Comparison of ENCODE assay signal across 12 cellular contexts in genomic region chr4:150126880-150127236, GRCh38. TPM values are rescaled to one million over a fixed set of nuclear protein-coding genes. Genes with fewer than 3 reads are reported as not detected.
DNase-seq lines count a peak whose midpoint lies in the region; ATAC-seq and TF ChIP-seq lines count a peak whose summit lies in the region.
"Had no signal": no experiment of that assay in that cellular context is flagged by ENCODE, and none has a peak within 500 bp of the region (broad histone marks: within the 10 kb centered on the region; RNA-seq: fewer than 3 reads in every experiment).

No MANE protein-coding gene starts in this region.

- no peak overlapping the region for H3K4me3 Mint-ChIP-seq in mesothelial cell of epicardium
- H3K4me3 Mint-ChIP-seq: T-cell had no signal

- no peaks in the 10 kb centered on the region for H3K9me3 ChIP-seq in lower lobe of right lung

- H3K9me3 Mint-ChIP-seq in mesothelial cell of epicardium = peaks cover 16% of the 10 kb centered on the region

- no peak for ATAC-seq in lower lobe of right lung
- ATAC-seq: T-cell had no signal

- peaks cover 15% of the 10 kb centered on the region for H3K4me1 Mint-ChIP-seq in mesothelial cell of epicardium
- H3K4me1 Mint-ChIP-seq: T-cell had no signal

- H3K4me1 ChIP-seq in lower lobe of right lung = peaks cover 9% of the 10 kb centered on the region

- H3K36me3 ChIP-seq in lower lobe of right lung = no peaks in the 10 kb centered on the region

- TF ChIP-seq CTCF in GM13976 (IDR thresholded peaks at IDR 0.05; ENCODE audit: borderline replicate concordance, control extremely low read depth, extremely low read depth, insufficient read depth, missing control alignments) = no peak
- TF ChIP-seq CTCF in foreskin fibroblast (IDR thresholded peaks at IDR 0.05; ENCODE audit: low read depth, low read length) = no peak
- TF ChIP-seq CTCF in lower lobe of right lung (IDR thresholded peaks at IDR 0.05) = no peak
- no peak for TF ChIP-seq CTCF in mesothelial cell of epicardium (IDR thresholded peaks at IDR 0.05; ENCODE audit: unreplicated experiment)

- H3K27me3 ChIP-seq in lower lobe of right lung (ENCODE audit: low read depth) = no peaks in the 10 kb centered on the region

- intact Hi-C loops in lower lobe of right lung (cut with DNase I) = no loop called here

- in situ Hi-C loops in GM13976 (cut with MboI; ENCODE audit: low sequenced_read_pairs, unreplicated experiment) = no loop called here

- peaks cover 20% of the 10 kb centered on the region for H3K36me3 Mint-ChIP-seq in mesothelial cell of epicardium
- H3K36me3 Mint-ChIP-seq: T-cell had no signal

- H3K4me3 ChIP-seq in foreskin fibroblast (ENCODE audit: low read depth in 1 of 2, low read length in 2 of 2) (no peak overlapping the region), lower lobe of right lung (no peak overlapping the region)

- no peak overlapping the region for H3K27ac ChIP-seq in lower lobe of right lung

- peak; percentile 13 for DNase-seq in GM13976 (ENCODE audit: low spot score)
- peak; percentile 64 for DNase-seq in HCEC 1CT
- DNase-seq in NCI-H226 = peak; percentile 62
- DNase-seq in foreskin fibroblast = peak; percentile 44 to 66
- no peak for DNase-seq in lower lobe of right lung
- no peak for DNase-seq in NCI-H1417 treated with DMSO at 0.1 percent for 48 hours (lab: John Stamatoyannopoulos, UW)
- DNase-seq in NCI-H446 treated with DMSO at 0.1 percent for 48 hours (lab: John Stamatoyannopoulos, UW) = no peak
- DNase-seq in mesothelial cell of epicardium (ENCODE audit: low spot score in 2 of 2, unreplicated experiment in 2 of 2) = no peak
- DNase-seq: activated effector memory CD4-positive, alpha-beta T cell treated with anti-CD3 and anti-CD28 coated beads, Interleukin-2, amount 50 U/mL, for 16 hours; DMS53; NCI-H1694 treated with DMSO at 0.1 percent for 48 hours; T-cell had no signal

- no peak overlapping the region for H3K27ac Mint-ChIP-seq in mesothelial cell of epicardium
- H3K27ac Mint-ChIP-seq: T-cell had no signal

- no peaks in the 10 kb centered on the region for H3K27me3 Mint-ChIP-seq in mesothelial cell of epicardium (ENCODE audit: low read depth)

RNA-seq across cellular contexts. Expression of gene DCLK2, which starts 48.6 kb away (rescaled TPM):
- total RNA-seq in lower lobe of right lung (2.9 TPM), mesothelial cell of epicardium (49.2 to 52.5 TPM (median 49.5 TPM) in 3 replicates)

Comparison
In these comparisons a context has a peak if more than half of its experiments do, and no peak if none do; other contexts are left out.
1. DNase-seq: peak in GM13976 (single experiment), HCEC 1CT (single experiment), NCI-H226 (single experiment) and foreskin fibroblast (2 of 2); none in lower lobe of right lung (single experiment), NCI-H1417 treated with DMSO at 0.1 percent for 48 hours (single experiment), NCI-H446 treated with DMSO at 0.1 percent for 48 hours (single experiment) and mesothelial cell of epicardium (0 of 2).
2. RNA of gene DCLK2, which starts 48.6 kb away (total RNA-seq): 49.2 to 52.5 TPM in mesothelial cell of epicardium; 2.9 TPM in lower lobe of right lung (single experiment); every median in the first group is over 10 times any median in the second.